ENCODE assay signal across 17 cellular contexts in the genomic region with DNA sequence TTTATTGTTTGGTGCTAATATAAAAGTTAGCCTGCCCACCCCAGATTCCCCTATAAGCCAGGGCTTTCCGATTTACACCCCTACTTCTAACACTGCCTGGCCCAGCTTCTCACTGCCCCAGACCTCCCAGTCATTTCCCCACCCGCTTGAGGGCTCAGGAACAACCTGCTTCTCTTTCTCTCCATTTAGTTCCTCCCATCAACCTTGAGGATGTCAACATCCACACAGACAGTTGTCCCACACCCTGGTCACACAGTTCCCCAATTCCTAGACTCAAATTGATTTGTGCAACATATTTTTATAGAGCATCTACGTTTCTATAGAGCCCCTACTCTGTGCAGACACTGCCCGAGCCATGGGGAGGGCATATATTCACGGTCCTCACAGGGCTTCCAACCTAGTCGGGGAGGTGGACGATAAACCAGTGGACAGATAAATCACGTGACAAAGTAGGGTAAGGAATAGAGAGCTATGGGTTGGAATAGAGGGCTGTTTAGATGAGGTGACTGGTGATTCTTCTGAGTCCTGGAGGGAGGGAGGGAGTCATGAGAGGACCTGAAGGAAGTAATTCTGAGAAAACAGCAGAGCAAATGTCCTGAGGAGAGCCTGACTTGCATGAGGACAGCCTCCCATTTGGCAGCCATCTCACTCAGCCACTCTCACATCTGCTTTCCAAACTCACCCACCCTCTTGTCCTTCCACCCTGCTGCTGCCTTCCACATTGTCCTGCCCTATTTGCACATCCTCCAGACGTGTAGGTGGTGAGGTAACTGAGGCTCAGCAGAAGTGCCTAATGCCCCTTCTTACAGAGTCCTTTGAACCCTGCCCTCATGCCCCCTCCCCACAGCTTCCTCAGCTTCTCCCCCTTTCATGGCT. TPM values are rescaled to one million over a fixed set of nuclear protein-coding genes. Genes with fewer than 3 reads are reported as not detected.
"Had no signal": no experiment of that assay in that cellular context is flagged by ENCODE, and none has a peak within 500 bp of the region (broad histone marks: within the 10 kb centered on the region; RNA-seq: fewer than 3 reads in every experiment).

No MANE protein-coding gene starts in this region.

- DNase-seq: activated CD4-positive, alpha-beta T cell treated with anti-CD3 and anti-CD28 coated beads for 36 hours; activated CD8-positive, alpha-beta memory T cell treated with anti-CD3 and anti-CD28 coated beads, Interleukin-2, amount 50 U/mL, for 4 hours; activated CD8-positive, alpha-beta T cell treated with anti-CD3 and anti-CD28 coated beads for 36 hours; activated gamma-delta T cell treated with Interleukin-2 at 50 U/mL for 16 hours; activated naive CD8-positive, alpha-beta T cell treated with anti-CD3 and anti-CD28 coated beads, Interleukin-2, amount 10 ng/mL, durations not matched to agents 7 days and 5 days; activated T-cell treated with anti-CD3 and anti-CD28 coated beads, Interleukin-2, amount 50 U/mL, for 72 hours; aorta; left cardiac atrium; mucosa of descending colon; natural killer cell; nucleus accumbens; stimulated activated CD4-positive, alpha-beta T cell treated with anti-CD3 and anti-CD28 coated beads, Interleukin-12 subunit alpha, Interleukin-12 subunit beta, amount 100 ng/mL, for 4 hours; stimulated activated naive CD4-positive, alpha-beta T cell treated with Interleukin-2 at 50 U/mL for 16 hours; T1000; WERI-Rb-1 had no signal

- H3K27me3 Mint-ChIP-seq: activated CD4-positive, alpha-beta T cell treated with anti-CD3 and anti-CD28 coated beads for 36 hours had no signal

- H3K4me1 Mint-ChIP-seq: activated CD4-positive, alpha-beta T cell treated with anti-CD3 and anti-CD28 coated beads for 36 hours; activated naive CD8-positive, alpha-beta T cell treated with anti-CD3 and anti-CD28 coated beads, Interleukin-2, amount 10 ng/mL, durations not matched to agents 7 days and 5 days; natural killer cell had no signal

- H3K36me3 Mint-ChIP-seq: activated naive CD8-positive, alpha-beta T cell treated with anti-CD3 and anti-CD28 coated beads, Interleukin-2, amount 10 ng/mL, durations not matched to agents 7 days and 5 days; natural killer cell; type B pancreatic cell had no signal

- H3K27ac Mint-ChIP-seq: activated CD4-positive, alpha-beta T cell treated with anti-CD3 and anti-CD28 coated beads for 36 hours; activated CD8-positive, alpha-beta T cell treated with anti-CD3 and anti-CD28 coated beads for 36 hours; activated naive CD8-positive, alpha-beta T cell treated with anti-CD3 and anti-CD28 coated beads, Interleukin-2, amount 10 ng/mL, durations not matched to agents 7 days and 5 days; activated T-cell treated with anti-CD3 and anti-CD28 coated beads, Interleukin-2, amount 50 U/mL, for 72 hours; natural killer cell; type B pancreatic cell had no signal

- H3K4me3 Mint-ChIP-seq: activated CD4-positive, alpha-beta T cell treated with anti-CD3 and anti-CD28 coated beads for 36 hours; activated CD8-positive, alpha-beta T cell treated with anti-CD3 and anti-CD28 coated beads for 36 hours; activated naive CD8-positive, alpha-beta T cell treated with anti-CD3 and anti-CD28 coated beads, Interleukin-2, amount 10 ng/mL, durations not matched to agents 7 days and 5 days; activated T-cell treated with anti-CD3 and anti-CD28 coated beads, Interleukin-2, amount 50 U/mL, for 72 hours; natural killer cell; type B pancreatic cell had no signal

- H3K9me3 Mint-ChIP-seq: activated CD8-positive, alpha-beta T cell treated with anti-CD3 and anti-CD28 coated beads for 36 hours; activated naive CD8-positive, alpha-beta T cell treated with anti-CD3 and anti-CD28 coated beads, Interleukin-2, amount 10 ng/mL, durations not matched to agents 7 days and 5 days; activated T-cell treated with anti-CD3 and anti-CD28 coated beads, Interleukin-2, amount 50 U/mL, for 72 hours; natural killer cell; type B pancreatic cell had no signal

- H3K27ac ChIP-seq: WERI-Rb-1 had no signal

- H3K36me3 ChIP-seq: WERI-Rb-1 had no signal

- H3K9me3 ChIP-seq: mucosa of descending colon had no signal

- H3K4me3 ChIP-seq: mucosa of descending colon had no signal

RNA-seq across cellular contexts. Expression of a gene that starts 6.3 kb away (rescaled TPM):
- total RNA-seq: esophagus mucosa had no signal
